ENCODE assay signal across 8 cellular contexts in the genomic region with DNA sequence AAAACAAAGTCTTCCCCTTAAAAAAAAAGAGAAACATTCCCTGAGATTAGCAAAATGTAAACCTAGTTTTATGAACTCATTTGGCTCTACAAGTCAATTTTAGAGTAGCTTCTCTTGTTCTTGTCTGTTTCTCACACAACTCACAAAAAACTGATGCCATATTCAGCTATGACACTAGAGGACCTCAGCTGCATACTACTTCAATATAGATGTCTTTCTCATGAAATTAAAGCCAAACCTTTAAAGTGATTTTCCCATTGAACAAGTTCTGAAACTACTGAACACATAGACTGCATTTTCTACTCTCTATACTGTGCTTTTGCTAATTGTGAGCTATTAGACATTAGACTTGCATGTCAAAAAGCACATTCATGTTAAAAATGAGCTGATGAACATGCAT. TPM values are rescaled to one million over a fixed set of nuclear protein-coding genes. Genes with fewer than 3 reads are reported as not detected.
A peak's percentile ranks its signal among the peaks of the same experiment; 100 is the strongest.
DNase-seq lines count a peak whose midpoint lies in the region; ATAC-seq and TF ChIP-seq lines count a peak whose summit lies in the region.

No MANE protein-coding gene starts in this region.

- peaks cover 5 to 8% of the 10 kb centered on the region in 2 donors for H3K4me1 Mint-ChIP-seq in natural killer cell
- H3K4me1 Mint-ChIP-seq in natural killer cell treated with Interleukin-12 subunit alpha and Interleukin-12 subunit beta and Interleukin-15 and Interleukin-18, amount 100 ng/mL, for 72 hours (ENCODE audit: low read depth in 2 of 2) = no peaks in the 10 kb centered on the region
- peaks cover 6% of the 10 kb centered on the region for H3K4me1 Mint-ChIP-seq in CD8-positive, alpha-beta T cell (ENCODE audit: low read depth)

- no peak overlapping the region for H3K4me2 ChIP-seq in PC-3 (ENCODE audit: low read length)

- CTCF ChIA-PET in PC-3 (lab: Charles Lee) = interaction anchor here (0.5 to 0.6 kb wide), 2 partner anchors 22 to 28 kb away, joined by 3 read pairs; no protein-coding TSS in a partner anchor
- CTCF ChIA-PET in CD8-positive, alpha-beta T cell (lab: Charles Lee) = no interaction called here

- H3K27me3 ChIP-seq in PC-3 (ENCODE audit: low read length) = no peaks in the 10 kb centered on the region
- no peaks in the 10 kb centered on the region for H3K27me3 ChIP-seq in transverse colon
- no peaks in the 10 kb centered on the region for H3K27me3 ChIP-seq in CD8-positive, alpha-beta T cell (ENCODE audit: insufficient read depth, low read length)

- H3K27ac ChIP-seq in PC-3 (ENCODE audit: low read length) (no peak overlapping the region), transverse colon (no peak overlapping the region)
- H3K27ac ChIP-seq in CD8-positive, alpha-beta T cell (ENCODE audit: low read depth, low read length) = no peak overlapping the region

- H3K9ac ChIP-seq in PC-3 (ENCODE audit: low read length) = no peak overlapping the region

- H3K4me1 ChIP-seq in PC-3 (ENCODE audit: insufficient read depth, low read length) (no peaks in the 10 kb centered on the region), transverse colon (peaks cover 0 to 19% (median 3%) of the 10 kb centered on the region in 4 donors)
- H3K4me1 ChIP-seq in CD8-positive, alpha-beta T cell (ENCODE audit: insufficient read depth, low read length) = no peaks in the 10 kb centered on the region

- intact Hi-C loops in natural killer cell (cut with micrococcal nuclease) (no loop called here), PC-3 (cut with micrococcal nuclease) (loop anchor here (2.0 to 5.0 kb wide), 5 partner anchors 51 to 633 kb away; partner anchors contain the start of genes AIMP1, GIMD1 and TBCK), transverse colon (cut with DNase I; ENCODE audit: low total_unique reads) (no loop called here)
- intact Hi-C loops in CD8-positive, alpha-beta T cell (cut with DNase I, micrococcal nuclease) = loop anchor here in 1 of 2 experiments (2.0 to 5.0 kb wide), 2 partner anchors 239 to 1471 kb away; no protein-coding TSS in a partner anchor

- H3K4me3 Mint-ChIP-seq in natural killer cell = no peak overlapping the region
- no peak overlapping the region for H3K4me3 Mint-ChIP-seq in natural killer cell treated with Interleukin-12 subunit alpha and Interleukin-12 subunit beta and Interleukin-15 and Interleukin-18, amount 100 ng/mL, for 72 hours
- no peak overlapping the region for H3K4me3 Mint-ChIP-seq in CD8-positive, alpha-beta T cell

- no peaks in the 10 kb centered on the region for H3K9me3 ChIP-seq in PC-3 (ENCODE audit: low read length)
- no peaks in the 10 kb centered on the region for H3K9me3 ChIP-seq in transverse colon
- H3K9me3 ChIP-seq in CD8-positive, alpha-beta T cell (ENCODE audit: low read length) = no peaks in the 10 kb centered on the region

- POLR2A ChIA-PET in PC-3 (lab: Charles Lee; ENCODE audit: unreplicated experiment) = interaction anchor here (0.6 kb wide), 1 partner anchor 50 kb away, joined by 3 read pairs; the partner anchor contains the start of gene TBCK
- POLR2A ChIA-PET in CD8-positive, alpha-beta T cell (lab: Charles Lee) = no interaction called here

- no peaks in the 10 kb centered on the region for H4K20me1 ChIP-seq in PC-3 (ENCODE audit: low read length)

- no peaks in the 10 kb centered on the region for H3F3A ChIP-seq in PC-3 (ENCODE audit: low read length, unreplicated experiment)

- H3K27me3 Mint-ChIP-seq in natural killer cell (ENCODE audit: low read depth in 2 of 2) = no peaks in the 10 kb centered on the region
- H3K27me3 Mint-ChIP-seq in natural killer cell treated with Interleukin-12 subunit alpha and Interleukin-12 subunit beta and Interleukin-15 and Interleukin-18, amount 100 ng/mL, for 72 hours = no peaks in the 10 kb centered on the region
- no peaks in the 10 kb centered on the region for H3K27me3 Mint-ChIP-seq in CD8-positive, alpha-beta T cell (ENCODE audit: low read depth)

- TF ChIP-seq CTCF in natural killer cell (IDR thresholded peaks at IDR 0.05) (peak; percentile 26), PC-3 (conservative IDR thresholded peaks at IDR 0.05; ENCODE audit: low read depth, low read length) (peak; percentile 80), fibroblast of pulmonary artery (IDR thresholded peaks at IDR 0.05; ENCODE audit: low read length, missing control alignments) (peak; percentile 80), transverse colon (IDR thresholded peaks at IDR 0.05) (peak; percentile 18 to 36 (median 34))
- no peak for TF ChIP-seq CTCF in CD8-positive, alpha-beta T cell (IDR thresholded peaks at IDR 0.05)

- no peaks in the 10 kb centered on the region for H3K9me2 ChIP-seq in PC-3 (replicated peaks; ENCODE audit: low read length)

- peak in 1 of 3 donors; percentile 40 for ATAC-seq in natural killer cell
- ATAC-seq in natural killer cell treated with Interleukin-12 subunit alpha and Interleukin-12 subunit beta and Interleukin-15 and Interleukin-18, amount 100 ng/mL, for 72 hours = no peak
- peak; percentile 59 for ATAC-seq in HG02981 (IDR thresholded peaks at IDR 0.05; ENCODE audit: unreplicated experiment)
- ATAC-seq in PC-3 = peak; percentile 38; the same call in 1 of the 2 replicates
- no peak for ATAC-seq in HG02970 (IDR thresholded peaks at IDR 0.05; ENCODE audit: low FRiP score, unreplicated experiment)
- ATAC-seq in CD8-positive, alpha-beta T cell = no peak

- DNase-seq in natural killer cell (no peak), PC-3 (peak; percentile 55), fibroblast of pulmonary artery (ENCODE audit: low read depth) (peak; percentile 82), transverse colon (no peak)
- no peak for DNase-seq in natural killer cell treated with Interleukin-12 subunit alpha and Interleukin-12 subunit beta and Interleukin-15 and Interleukin-18, amount 100 ng/mL, for 72 hours (ENCODE audit: low spot score)
- no peak for DNase-seq in CD8-positive, alpha-beta T cell

- no TSS peak for BruUV-seq in PC-3 (replicated peaks; lab: Mats Ljungman, UMichigan)

- no peaks in the 10 kb centered on the region for H3K36me3 Mint-ChIP-seq in natural killer cell
- H3K36me3 Mint-ChIP-seq in natural killer cell treated with Interleukin-12 subunit alpha and Interleukin-12 subunit beta and Interleukin-15 and Interleukin-18, amount 100 ng/mL, for 72 hours = no peaks in the 10 kb centered on the region
- H3K36me3 Mint-ChIP-seq in CD8-positive, alpha-beta T cell = peaks cover 5% of the 10 kb centered on the region

- H3K4me3 ChIP-seq in PC-3 (ENCODE audit: low read length) (no peak overlapping the region), fibroblast of pulmonary artery (replicated peaks; ENCODE audit: low read depth, low read length) (no peak overlapping the region), transverse colon (no peak overlapping the region)
- no peak overlapping the region for H3K4me3 ChIP-seq in CD8-positive, alpha-beta T cell (ENCODE audit: low read depth, low read length)

- no peaks in the 10 kb centered on the region for H3K36me3 ChIP-seq in PC-3 (ENCODE audit: low read depth, low read length)
- no peaks in the 10 kb centered on the region for H3K36me3 ChIP-seq in transverse colon
- peaks cover 3% of the 10 kb centered on the region for H3K36me3 ChIP-seq in CD8-positive, alpha-beta T cell (ENCODE audit: insufficient read depth, low read length)

- no peak for TF ChIP-seq EP300 in transverse colon (IDR thresholded peaks at IDR 0.05; ENCODE audit: low read depth)

- H3K9me3 Mint-ChIP-seq in natural killer cell = no peaks in the 10 kb centered on the region
- no peaks in the 10 kb centered on the region for H3K9me3 Mint-ChIP-seq in natural killer cell treated with Interleukin-12 subunit alpha and Interleukin-12 subunit beta and Interleukin-15 and Interleukin-18, amount 100 ng/mL, for 72 hours
- H3K9me3 Mint-ChIP-seq in CD8-positive, alpha-beta T cell = no peaks in the 10 kb centered on the region

- in situ Hi-C loops in transverse colon (cut with MboI; ENCODE audit: low pct_ligation_motif_present in 1 of 4, low pct_unique_long_range_greater_than_20kb in 1 of 4, low sequenced_read_pairs in 3 of 4) = no loop called here

- no peak overlapping the region for H2AFZ ChIP-seq in PC-3 (ENCODE audit: low read length)

- no peak overlapping the region for H3K27ac Mint-ChIP-seq in natural killer cell
- no peak overlapping the region for H3K27ac Mint-ChIP-seq in natural killer cell treated with Interleukin-12 subunit alpha and Interleukin-12 subunit beta and Interleukin-15 and Interleukin-18, amount 100 ng/mL, for 72 hours
- H3K27ac Mint-ChIP-seq in CD8-positive, alpha-beta T cell = no peak overlapping the region

- no peak for TF ChIP-seq POLR2A in transverse colon (IDR thresholded peaks at IDR 0.05)

- H3K79me2 ChIP-seq in PC-3 (ENCODE audit: low read length) = no peaks in the 10 kb centered on the region

RNA-seq across cellular contexts. Expression of gene TBCK, which starts 49.8 kb away (rescaled TPM):
- total RNA-seq in natural killer cell (10 to 100 TPM; 49.5 to 78.5 (median 54.2) TPM), PC-3 (2014; rRNA removed) (7.6 and 10.1 TPM in 2 replicates), transverse colon (10 to 100 TPM; 31.0 to 82.7 (median 51.4) TPM)
- total RNA-seq in natural killer cell treated with Interleukin-12 subunit alpha and Interleukin-12 subunit beta and Interleukin-15 and Interleukin-18, amount 100 ng/mL, for 72 hours = 10 to 100 TPM; 31.3 to 46.1 TPM
- total RNA-seq in CD8-positive, alpha-beta T cell = 10 to 100 TPM; 17.4 to 20.4 TPM

RNA-seq across cellular contexts. Expression of gene AIMP1, which starts 50.1 kb away (rescaled TPM):
- total RNA-seq in natural killer cell (10 to 100 TPM; 37.7 to 46.8 (median 40.3) TPM), PC-3 (2014; rRNA removed) (15.3 and 15.9 TPM in 2 replicates), transverse colon (10 to 100 TPM in 2 of 4 donors, 1 to 10 TPM in 2; 4.9 to 24.1 (median 15.1) TPM)
- 10 to 100 TPM; 51.0 to 54.4 TPM for total RNA-seq in natural killer cell treated with Interleukin-12 subunit alpha and Interleukin-12 subunit beta and Interleukin-15 and Interleukin-18, amount 100 ng/mL, for 72 hours
- 10 to 100 TPM; 69.3 to 79.2 TPM for total RNA-seq in CD8-positive, alpha-beta T cell

Comparison
In these comparisons a context has a peak if more than half of its experiments do, and no peak if none do; other contexts are left out.
1. ATAC-seq: peak in HG02981 (single experiment) and PC-3 (single experiment); none in natural killer cell treated with Interleukin-12 subunit alpha and Interleukin-12 subunit beta and Interleukin-15 and Interleukin-18, amount 100 ng/mL, for 72 hours (0 of 2), HG02970 (single experiment) and CD8-positive, alpha-beta T cell (single experiment).
2. DNase-seq: peak in PC-3 (single experiment) and fibroblast of pulmonary artery (single experiment); none in natural killer cell (single experiment), natural killer cell treated with Interleukin-12 subunit alpha and Interleukin-12 subunit beta and Interleukin-15 and Interleukin-18, amount 100 ng/mL, for 72 hours (single experiment), transverse colon (single experiment) and CD8-positive, alpha-beta T cell (0 of 7).